1 cellular context compared by ENCODE assay signal in the genomic region with DNA sequence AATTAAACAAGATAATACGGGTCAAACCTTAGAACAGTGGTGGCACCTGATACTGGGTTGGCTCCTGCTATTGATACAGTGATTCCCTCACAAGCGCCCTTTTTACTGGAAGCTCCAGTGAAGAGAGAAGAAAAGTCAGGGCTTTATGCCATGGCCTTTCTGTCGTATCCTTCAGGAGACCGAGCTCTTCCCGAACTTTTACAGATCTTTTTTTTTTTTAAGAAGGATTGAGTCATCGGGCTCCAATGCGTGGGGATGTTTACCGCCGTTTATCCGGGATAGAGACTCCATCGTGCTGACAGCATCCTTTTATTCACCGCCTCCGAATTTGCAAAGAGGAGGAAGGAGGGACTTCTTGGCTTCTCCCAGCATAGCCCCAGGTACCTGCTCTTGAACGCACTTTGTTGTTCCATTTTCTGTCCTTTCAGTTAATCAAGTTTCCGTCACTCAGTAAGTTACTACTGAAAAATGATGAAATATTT.
TF ChIP-seq lines count a peak whose summit lies in the region.

No MANE protein-coding gene starts in this region.

TF ChIP-seq in H1, 55 proteins besides CTCF, POLR2A, EP300 and RAD21:
- TF ChIP-seq YY1 (IDR thresholded peaks at IDR 0.05; ENCODE audit: low read depth, low read length): no peak
- TF ChIP-seq, protein P1, sequence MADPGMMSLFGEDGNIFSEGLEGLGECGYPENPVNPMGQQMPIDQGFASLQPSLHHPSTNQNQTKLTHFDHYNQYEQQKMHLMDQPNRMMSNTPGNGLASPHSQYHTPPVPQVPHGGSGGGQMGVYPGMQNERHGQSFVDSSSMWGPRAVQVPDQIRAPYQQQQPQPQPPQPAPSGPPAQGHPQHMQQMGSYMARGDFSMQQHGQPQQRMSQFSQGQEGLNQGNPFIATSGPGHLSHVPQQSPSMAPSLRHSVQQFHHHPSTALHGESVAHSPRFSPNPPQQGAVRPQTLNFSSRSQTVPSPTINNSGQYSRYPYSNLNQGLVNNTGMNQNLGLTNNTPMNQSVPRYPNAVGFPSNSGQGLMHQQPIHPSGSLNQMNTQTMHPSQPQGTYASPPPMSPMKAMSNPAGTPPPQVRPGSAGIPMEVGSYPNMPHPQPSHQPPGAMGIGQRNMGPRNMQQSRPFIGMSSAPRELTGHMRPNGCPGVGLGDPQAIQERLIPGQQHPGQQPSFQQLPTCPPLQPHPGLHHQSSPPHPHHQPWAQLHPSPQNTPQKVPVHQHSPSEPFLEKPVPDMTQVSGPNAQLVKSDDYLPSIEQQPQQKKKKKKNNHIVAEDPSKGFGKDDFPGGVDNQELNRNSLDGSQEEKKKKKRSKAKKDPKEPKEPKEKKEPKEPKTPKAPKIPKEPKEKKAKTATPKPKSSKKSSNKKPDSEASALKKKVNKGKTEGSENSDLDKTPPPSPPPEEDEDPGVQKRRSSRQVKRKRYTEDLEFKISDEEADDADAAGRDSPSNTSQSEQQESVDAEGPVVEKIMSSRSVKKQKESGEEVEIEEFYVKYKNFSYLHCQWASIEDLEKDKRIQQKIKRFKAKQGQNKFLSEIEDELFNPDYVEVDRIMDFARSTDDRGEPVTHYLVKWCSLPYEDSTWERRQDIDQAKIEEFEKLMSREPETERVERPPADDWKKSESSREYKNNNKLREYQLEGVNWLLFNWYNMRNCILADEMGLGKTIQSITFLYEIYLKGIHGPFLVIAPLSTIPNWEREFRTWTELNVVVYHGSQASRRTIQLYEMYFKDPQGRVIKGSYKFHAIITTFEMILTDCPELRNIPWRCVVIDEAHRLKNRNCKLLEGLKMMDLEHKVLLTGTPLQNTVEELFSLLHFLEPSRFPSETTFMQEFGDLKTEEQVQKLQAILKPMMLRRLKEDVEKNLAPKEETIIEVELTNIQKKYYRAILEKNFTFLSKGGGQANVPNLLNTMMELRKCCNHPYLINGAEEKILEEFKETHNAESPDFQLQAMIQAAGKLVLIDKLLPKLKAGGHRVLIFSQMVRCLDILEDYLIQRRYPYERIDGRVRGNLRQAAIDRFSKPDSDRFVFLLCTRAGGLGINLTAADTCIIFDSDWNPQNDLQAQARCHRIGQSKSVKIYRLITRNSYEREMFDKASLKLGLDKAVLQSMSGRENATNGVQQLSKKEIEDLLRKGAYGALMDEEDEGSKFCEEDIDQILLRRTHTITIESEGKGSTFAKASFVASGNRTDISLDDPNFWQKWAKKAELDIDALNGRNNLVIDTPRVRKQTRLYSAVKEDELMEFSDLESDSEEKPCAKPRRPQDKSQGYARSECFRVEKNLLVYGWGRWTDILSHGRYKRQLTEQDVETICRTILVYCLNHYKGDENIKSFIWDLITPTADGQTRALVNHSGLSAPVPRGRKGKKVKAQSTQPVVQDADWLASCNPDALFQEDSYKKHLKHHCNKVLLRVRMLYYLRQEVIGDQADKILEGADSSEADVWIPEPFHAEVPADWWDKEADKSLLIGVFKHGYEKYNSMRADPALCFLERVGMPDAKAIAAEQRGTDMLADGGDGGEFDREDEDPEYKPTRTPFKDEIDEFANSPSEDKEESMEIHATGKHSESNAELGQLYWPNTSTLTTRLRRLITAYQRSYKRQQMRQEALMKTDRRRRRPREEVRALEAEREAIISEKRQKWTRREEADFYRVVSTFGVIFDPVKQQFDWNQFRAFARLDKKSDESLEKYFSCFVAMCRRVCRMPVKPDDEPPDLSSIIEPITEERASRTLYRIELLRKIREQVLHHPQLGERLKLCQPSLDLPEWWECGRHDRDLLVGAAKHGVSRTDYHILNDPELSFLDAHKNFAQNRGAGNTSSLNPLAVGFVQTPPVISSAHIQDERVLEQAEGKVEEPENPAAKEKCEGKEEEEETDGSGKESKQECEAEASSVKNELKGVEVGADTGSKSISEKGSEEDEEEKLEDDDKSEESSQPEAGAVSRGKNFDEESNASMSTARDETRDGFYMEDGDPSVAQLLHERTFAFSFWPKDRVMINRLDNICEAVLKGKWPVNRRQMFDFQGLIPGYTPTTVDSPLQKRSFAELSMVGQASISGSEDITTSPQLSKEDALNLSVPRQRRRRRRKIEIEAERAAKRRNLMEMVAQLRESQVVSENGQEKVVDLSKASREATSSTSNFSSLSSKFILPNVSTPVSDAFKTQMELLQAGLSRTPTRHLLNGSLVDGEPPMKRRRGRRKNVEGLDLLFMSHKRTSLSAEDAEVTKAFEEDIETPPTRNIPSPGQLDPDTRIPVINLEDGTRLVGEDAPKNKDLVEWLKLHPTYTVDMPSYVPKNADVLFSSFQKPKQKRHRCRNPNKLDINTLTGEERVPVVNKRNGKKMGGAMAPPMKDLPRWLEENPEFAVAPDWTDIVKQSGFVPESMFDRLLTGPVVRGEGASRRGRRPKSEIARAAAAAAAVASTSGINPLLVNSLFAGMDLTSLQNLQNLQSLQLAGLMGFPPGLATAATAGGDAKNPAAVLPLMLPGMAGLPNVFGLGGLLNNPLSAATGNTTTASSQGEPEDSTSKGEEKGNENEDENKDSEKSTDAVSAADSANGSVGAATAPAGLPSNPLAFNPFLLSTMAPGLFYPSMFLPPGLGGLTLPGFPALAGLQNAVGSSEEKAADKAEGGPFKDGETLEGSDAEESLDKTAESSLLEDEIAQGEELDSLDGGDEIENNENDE (IDR thresholded peaks at IDR 0.05; ENCODE audit: insufficient replicate concordance, low read length): no peak
- TF ChIP-seq KDM4A (IDR thresholded peaks at IDR 0.05; ENCODE audit: low read depth, low read length, severe bottlenecking): peak; percentile 42
- TF ChIP-seq CREB1 (IDR thresholded peaks at IDR 0.05): no peak
- no peak for TF ChIP-seq BCL11A (IDR thresholded peaks at IDR 0.05; ENCODE audit: low read depth in 2 of 2, low read length in 2 of 2)
- TF ChIP-seq SP1 (IDR thresholded peaks at IDR 0.05; ENCODE audit: low read depth, low read length): no peak
- TF ChIP-seq RBBP5 (IDR thresholded peaks at IDR 0.05; ENCODE audit: borderline replicate concordance, low read depth, low read length): 0 out of 2 replicates have a peak, but pooled peaks have one; percentile 30
- TF ChIP-seq TCF12 (IDR thresholded peaks at IDR 0.05; ENCODE audit: low read depth, low read length): no peak
- TF ChIP-seq GTF2F1 (IDR thresholded peaks at IDR 0.05; ENCODE audit: borderline replicate concordance, low read depth, low read length): no peak
- TF ChIP-seq RNF2 (IDR thresholded peaks at IDR 0.05; ENCODE audit: borderline replicate concordance, low read depth, low read length, missing control alignments, poor library complexity, severe bottlenecking): no peak
- TF ChIP-seq CBX5 (IDR thresholded peaks at IDR 0.05; ENCODE audit: low read depth, low read length): no peak
- TF ChIP-seq CTBP2 (IDR thresholded peaks at IDR 0.05; ENCODE audit: borderline replicate concordance, insufficient read depth, insufficient read length, low read length): no peak
TF ChIP-seq in H1: peak in this region for 2.
